2 cellular contexts compared by ENCODE assay signal in the genomic region with DNA sequence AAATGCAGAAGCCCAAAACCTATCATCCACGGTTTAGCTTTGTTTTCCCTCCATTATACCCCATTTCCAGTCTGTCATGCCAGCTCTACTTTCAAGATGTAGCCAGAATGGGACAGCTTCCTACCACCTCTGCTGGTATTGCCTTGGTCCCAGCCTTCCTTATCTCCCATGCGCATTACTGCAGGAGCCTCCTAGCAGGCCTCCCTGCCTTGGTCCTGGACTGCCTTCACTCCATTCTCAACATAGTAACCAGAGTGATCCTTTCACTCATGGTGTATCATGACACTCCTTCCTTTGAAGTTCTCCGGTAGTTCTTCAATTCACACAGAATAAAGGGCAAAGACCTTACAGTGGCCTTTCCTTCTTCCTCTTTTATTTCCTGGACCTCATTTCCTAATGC.
TF ChIP-seq lines count a peak whose summit lies in the region.

No MANE protein-coding gene starts in this region.

TF ChIP-seq in A549, 52 proteins besides CTCF, POLR2A, EP300 and RAD21:
- no peak for TF ChIP-seq ELK1 (IDR thresholded peaks at IDR 0.05; ENCODE audit: low read depth, low read length)
- TF ChIP-seq HDAC2 (IDR thresholded peaks at IDR 0.05): no peak
- no peak for TF ChIP-seq CBX8 (IDR thresholded peaks at IDR 0.05)
- no peak for TF ChIP-seq RFX5 (IDR thresholded peaks at IDR 0.05)

TF ChIP-seq in H1, 55 proteins besides CTCF, POLR2A, EP300 and RAD21:
- TF ChIP-seq FOSL1 (IDR thresholded peaks at IDR 0.05; ENCODE audit: insufficient read depth, low read depth, low read length) (no peak), CBX8 (IDR thresholded peaks at IDR 0.05; ENCODE audit: borderline replicate concordance, low read depth, low read length) (no peak), MAFK (IDR thresholded peaks at IDR 0.05; ENCODE audit: low read depth, low read length) (no peak), SAP30 (IDR thresholded peaks at IDR 0.05; ENCODE audit: insufficient read depth, insufficient replicate concordance, low read length) (no peak), SIRT6 (IDR thresholded peaks at IDR 0.05; ENCODE audit: low read length) (no peak), CBX5 (IDR thresholded peaks at IDR 0.05; ENCODE audit: low read depth, low read length) (no peak), SRF (IDR thresholded peaks at IDR 0.05; ENCODE audit: low read depth, low read length) (no peak), EZH2 (IDR thresholded peaks at IDR 0.05; ENCODE audit: low read depth, low read length, severe bottlenecking) (no peak), BCL11A (IDR thresholded peaks at IDR 0.05; ENCODE audit: low read depth in 2 of 2, low read length in 2 of 2) (no peak), JUN (IDR thresholded peaks at IDR 0.05; ENCODE audit: low read depth, low read length) (no peak), SIN3A (conservative IDR thresholded peaks at IDR 0.05 in 1 of 2, IDR thresholded peaks at IDR 0.05 in 1 of 2; ENCODE audit: low read depth in 1 of 2, low read length in 2 of 2) (no peak), RFX5 (IDR thresholded peaks at IDR 0.05; ENCODE audit: borderline replicate concordance, low read depth, low read length) (no peak)
